Comparison of ENCODE assay signal across 2 cellular contexts in genomic region chr4:3366893-3367775, GRCh38.
TF ChIP-seq lines count a peak whose summit lies in the region.

No MANE protein-coding gene starts in this region.

TF ChIP-seq in HEK293, 187 proteins besides CTCF, POLR2A, EP300 and RAD21 (continued from another document):
- no peak for TF ChIP-seq PRDM4 (tag by site-specific recombination; IDR thresholded peaks at IDR 0.05)
- 0 out of 2 replicates have a peak, but pooled peaks have one; percentile 22 for TF ChIP-seq ZIC2 (tag by site-specific recombination; IDR thresholded peaks at IDR 0.05)
- TF ChIP-seq ZNF311 (tag by site-specific recombination; IDR thresholded peaks at IDR 0.05; ENCODE audit: borderline replicate concordance): no peak

TF ChIP-seq in liver, 16 proteins besides CTCF, POLR2A, EP300 and RAD21:
- TF ChIP-seq REST (IDR thresholded peaks at IDR 0.05) (peak; percentile 66), FOXA2 (IDR thresholded peaks at IDR 0.05) (no peak), HNF4A (conservative IDR thresholded peaks at IDR 0.05) (peak; percentile 83 to 87), HNF4G (IDR thresholded peaks at IDR 0.05) (no peak), SP1 (IDR thresholded peaks at IDR 0.05) (peak; percentile 69), YY1 (IDR thresholded peaks at IDR 0.05) (peak; percentile 62), ATF3 (IDR thresholded peaks at IDR 0.05) (no peak), RXRA (IDR thresholded peaks at IDR 0.05) (peak; percentile 70 to 86), EGR1 (IDR thresholded peaks at IDR 0.05; ENCODE audit: low read depth in 2 of 2) (no peak), ZBTB33 (IDR thresholded peaks at IDR 0.05) (no peak)
TF ChIP-seq in liver: peak in this region for 5.
